Comparison of ENCODE assay signal across 21 cellular contexts in the genomic region with DNA sequence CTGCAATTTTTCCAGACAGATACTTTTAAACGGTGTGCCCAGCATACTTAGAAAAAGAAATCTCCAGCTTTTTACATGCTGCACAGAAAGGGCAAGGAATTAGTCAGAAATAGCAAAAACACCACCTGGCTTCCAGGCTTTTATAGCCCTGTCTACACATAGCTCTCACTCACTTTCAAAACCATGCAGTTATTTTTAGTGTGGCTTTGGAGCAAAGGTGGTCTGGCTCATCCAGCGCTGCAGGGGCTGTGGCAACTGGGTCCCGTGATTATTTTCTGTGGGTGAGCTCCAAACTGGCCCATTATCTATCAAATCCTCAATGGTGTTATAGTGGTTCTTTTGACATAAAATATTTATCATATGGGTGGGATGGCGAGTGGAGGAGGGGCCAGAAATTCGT. TPM values are rescaled to one million over a fixed set of nuclear protein-coding genes. Genes with fewer than 3 reads are reported as not detected.
"Had no signal": no experiment of that assay in that cellular context is flagged by ENCODE, and none has a peak within 500 bp of the region (broad histone marks: within the 10 kb centered on the region; RNA-seq: fewer than 3 reads in every experiment).

No MANE protein-coding gene starts in this region.

- H3K36me3 ChIP-seq: adrenal gland, gastrocnemius medialis, prostate gland, right lobe of liver had no signal

- H3K4me1 ChIP-seq: body of pancreas, prostate gland, right lobe of liver had no signal

- H3K4me3 ChIP-seq: adrenal gland, body of pancreas, gastrocnemius medialis, prostate gland, right lobe of liver, upper lobe of left lung had no signal

- H3K36me3 Mint-ChIP-seq: memory B cell; stimulated activated effector memory CD8-positive, alpha-beta T cell treated with anti-CD3 and anti-CD28 coated beads, Interleukin-12 subunit alpha, Interleukin-12 subunit beta, amount 100 ng/mL, for 72 hours; WTC11 had no signal

- H3K4me1 Mint-ChIP-seq: activated CD4-positive, alpha-beta memory T cell treated with anti-CD3 and anti-CD28 coated beads, Interleukin-2, amount 10 ng/mL, durations not matched to agents 7 days and 5 days; memory B cell; stimulated activated effector memory CD8-positive, alpha-beta T cell treated with anti-CD3 and anti-CD28 coated beads, Interleukin-12 subunit alpha, Interleukin-12 subunit beta, amount 100 ng/mL, for 72 hours; T-helper 17 cell had no signal

- DNase-seq: activated CD4-positive, alpha-beta memory T cell treated with anti-CD3 and anti-CD28 coated beads, Interleukin-2, amount 10 ng/mL, durations not matched to agents 7 days and 5 days; activated CD4-positive, alpha-beta T cell treated with anti-CD3 and anti-CD28 coated beads for 4 hours; activated effector memory CD4-positive, alpha-beta T cell treated with Interleukin-2 at 50 U/mL for 16 hours; activated naive CD4-positive, alpha-beta T cell treated with anti-CD3 and anti-CD28 coated beads, Interleukin-2, amount 50 U/mL, for 16 hours; activated T-cell treated with anti-CD3 and anti-CD28 coated beads, Interleukin-2, amount 50 U/mL, for 4 hours; adrenal gland; body of pancreas; effector memory CD4-positive, alpha-beta T cell; gastrocnemius medialis; nephron progenitor cell; occipital lobe; right lobe of liver; stimulated activated CD4-positive, alpha-beta T cell treated with anti-CD3 and anti-CD28 coated beads, Interleukin-2, amount 100 ng/mL, for 24 hours; T-helper 17 cell; upper lobe of left lung had no signal

- H3K9me3 ChIP-seq: adrenal gland, body of pancreas, gastrocnemius medialis, prostate gland, right lobe of liver, upper lobe of left lung had no signal

- H3K27me3 ChIP-seq: adrenal gland, body of pancreas, gastrocnemius medialis, right lobe of liver, upper lobe of left lung had no signal

- H3K4me3 Mint-ChIP-seq: activated CD4-positive, alpha-beta memory T cell treated with anti-CD3 and anti-CD28 coated beads, Interleukin-2, amount 10 ng/mL, durations not matched to agents 7 days and 5 days; activated T-cell treated with anti-CD3 and anti-CD28 coated beads, Interleukin-2, amount 50 U/mL, for 4 hours; dendritic cell treated with granulocyte-macrophage colony-stimulating factor and Interleukin-4, amounts not matched to agents 40 ng/mL and 50 ng/mL, for 4 days; memory B cell; nephron progenitor cell; stimulated activated effector memory CD8-positive, alpha-beta T cell treated with anti-CD3 and anti-CD28 coated beads, Interleukin-12 subunit alpha, Interleukin-12 subunit beta, amount 100 ng/mL, for 72 hours; T-helper 17 cell; WTC11 had no signal

- H3K27ac Mint-ChIP-seq: activated CD4-positive, alpha-beta memory T cell treated with anti-CD3 and anti-CD28 coated beads, Interleukin-2, amount 10 ng/mL, durations not matched to agents 7 days and 5 days; dendritic cell treated with granulocyte-macrophage colony-stimulating factor and Interleukin-4, amounts not matched to agents 40 ng/mL and 50 ng/mL, for 4 days; memory B cell; stimulated activated effector memory CD8-positive, alpha-beta T cell treated with anti-CD3 and anti-CD28 coated beads, Interleukin-12 subunit alpha, Interleukin-12 subunit beta, amount 100 ng/mL, for 72 hours; T-helper 17 cell; WTC11 had no signal

- H3K27ac ChIP-seq: body of pancreas, gastrocnemius medialis, prostate gland, right lobe of liver, upper lobe of left lung had no signal

- H3K9me3 Mint-ChIP-seq: activated CD4-positive, alpha-beta memory T cell treated with anti-CD3 and anti-CD28 coated beads, Interleukin-2, amount 10 ng/mL, durations not matched to agents 7 days and 5 days; activated T-cell treated with anti-CD3 and anti-CD28 coated beads, Interleukin-2, amount 50 U/mL, for 4 hours; dendritic cell treated with granulocyte-macrophage colony-stimulating factor and Interleukin-4, amounts not matched to agents 40 ng/mL and 50 ng/mL, for 4 days; memory B cell; nephron progenitor cell; stimulated activated effector memory CD8-positive, alpha-beta T cell treated with anti-CD3 and anti-CD28 coated beads, Interleukin-12 subunit alpha, Interleukin-12 subunit beta, amount 100 ng/mL, for 72 hours; WTC11 had no signal

- ATAC-seq: activated T-cell treated with anti-CD3 and anti-CD28 coated beads, Interleukin-2, amount 50 U/mL, for 4 hours; body of pancreas; gastrocnemius medialis; left lobe of liver; right lobe of liver; stimulated activated effector memory CD8-positive, alpha-beta T cell treated with anti-CD3 and anti-CD28 coated beads, Interleukin-12 subunit alpha, Interleukin-12 subunit beta, amount 100 ng/mL, for 72 hours; T-helper 17 cell; WTC11 had no signal

RNA-seq across cellular contexts. Expression of gene COL4A2, which starts 57.0 kb away (rescaled TPM):
- total RNA-seq: activated CD4-positive, alpha-beta memory T cell treated with anti-CD3 and anti-CD28 coated beads, Interleukin-2, amount 10 ng/mL, durations not matched to agents 7 days and 5 days had no signal

RNA-seq across cellular contexts. Expression of gene COL4A1, which starts 57.1 kb away (rescaled TPM):
- total RNA-seq: activated CD4-positive, alpha-beta memory T cell treated with anti-CD3 and anti-CD28 coated beads, Interleukin-2, amount 10 ng/mL, durations not matched to agents 7 days and 5 days had no signal
